ENCODE assay signal across 8 cellular contexts in the genomic region with DNA sequence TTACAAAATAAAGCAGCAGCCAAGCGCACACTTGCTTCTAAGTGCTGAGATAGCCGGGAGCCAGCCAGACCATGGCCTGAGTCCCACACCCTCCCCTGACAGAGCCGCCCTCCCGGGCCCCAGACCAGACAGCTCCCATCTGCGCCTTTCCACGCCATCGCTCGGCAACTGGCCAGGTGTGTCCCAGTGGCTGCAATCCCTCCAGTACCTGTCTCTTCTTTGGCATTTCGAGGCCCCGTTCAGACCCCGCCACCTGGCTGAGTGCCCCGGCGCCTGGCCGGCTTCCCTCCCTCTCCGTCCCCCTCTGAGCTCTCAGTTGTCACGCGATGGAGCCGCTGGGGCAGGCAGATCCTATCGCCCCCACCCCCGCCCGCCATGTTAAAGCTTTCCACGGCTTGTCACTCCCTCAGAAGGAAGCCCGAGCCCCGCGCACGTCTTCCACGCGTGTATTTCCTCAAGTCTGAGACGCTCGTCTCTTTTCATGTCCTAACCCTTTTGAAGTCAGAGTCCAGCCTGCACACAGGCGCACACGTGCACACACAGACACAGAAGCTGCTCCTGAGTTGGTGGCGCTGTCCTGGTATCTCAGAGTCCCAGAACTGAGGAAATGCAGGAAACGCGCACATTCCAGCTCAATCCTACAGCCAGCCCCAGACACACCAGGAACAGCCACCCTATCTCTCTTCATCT. TPM values are rescaled to one million over a fixed set of nuclear protein-coding genes. Genes with fewer than 3 reads are reported as not detected.
DNase-seq lines count a peak whose midpoint lies in the region; ATAC-seq lines count a peak whose summit lies in the region.

No MANE protein-coding gene starts in this region.

- peak; percentile 87 for ATAC-seq in left ventricle myocardium superior
- no peak for ATAC-seq in GM21717 (IDR thresholded peaks at IDR 0.05; ENCODE audit: unreplicated experiment)
- ATAC-seq in GM21381 (IDR thresholded peaks at IDR 0.05; ENCODE audit: unreplicated experiment), result no peak

- peak; percentile 78 for DNase-seq in H4 (ENCODE audit: low spot score)
- DNase-seq in amygdala (lab: John Stamatoyannopoulos, UW), result peak in 36 of 56 donors; percentile 12 to 67 (median 42)
- peak; percentile 96 for DNase-seq in left ventricle myocardium superior
- peak; percentile 45 for DNase-seq in putamen (ENCODE audit: low spot score)
- no peak for DNase-seq in NCI-H510A treated with DMSO at 0.1 percent for 48 hours (lab: John Stamatoyannopoulos, UW)
- DNase-seq in activated CD4-positive, alpha-beta T cell treated with anti-CD3 and anti-CD28 coated beads for 4 hours, result no peak

- intact Hi-C loops in left ventricle myocardium superior (cut with micrococcal nuclease), result no loop called here

RNA-seq across cellular contexts. Expression of gene MLLT1, which starts 7.9 kb away (rescaled TPM):
- 8.1 and 9.6 TPM in 2 replicates for total RNA-seq in H4 (2014; rRNA removed; shearing (Covaris generic))
- total RNA-seq in left ventricle myocardium superior, result 45.8 TPM

Comparison
In these comparisons a context has a peak if more than half of its experiments do, and no peak if none do; other contexts are left out.
1. DNase-seq: peak in H4 (single experiment), amygdala (36 of 56), left ventricle myocardium superior (single experiment) and putamen (single experiment); none in NCI-H510A treated with DMSO at 0.1 percent for 48 hours (single experiment) and activated CD4-positive, alpha-beta T cell treated with anti-CD3 and anti-CD28 coated beads for 4 hours (0 of 2).